In genomic region chr17:44587339-44587738, GRCh38 we compare ENCODE assay signal across 10 cellular contexts. TPM values are rescaled to one million over a fixed set of nuclear protein-coding genes. Genes with fewer than 3 reads are reported as not detected.
DNase-seq lines count a peak whose midpoint lies in the region; ATAC-seq, FAIRE-seq and TF ChIP-seq lines count a peak whose summit lies in the region.
"Had no signal": no experiment of that assay in that cellular context is flagged by ENCODE, and none has a peak within 500 bp of the region (broad histone marks: within the 10 kb centered on the region; RNA-seq: fewer than 3 reads in every experiment).

No MANE protein-coding gene starts in this region.

- H3K9me3 ChIP-seq in keratinocyte (ENCODE audit: control insufficient read depth, low read depth, low read length) = no peaks in the 10 kb centered on the region
- H3K9me3 ChIP-seq: BLaER1 had no signal

- H3K9ac ChIP-seq in keratinocyte (ENCODE audit: control insufficient read depth, extremely low read depth, insufficient read depth, low read length) = no peak overlapping the region
- H3K9ac ChIP-seq: BLaER1 had no signal

- peak overlapping the region; percentile 19 for H3K4me2 ChIP-seq in keratinocyte (ENCODE audit: control insufficient read depth, extremely low read depth, insufficient read depth, low read depth, low read length)
- H3K4me2 ChIP-seq: BLaER1 had no signal

- peak; percentile 99 for DNase-seq in A172 (ENCODE audit: low spot score)
- peak; percentile 98 for DNase-seq in HTR-8/SVneo (ENCODE audit: insufficient read length, low spot score)
- DNase-seq in brain microvascular endothelial cell = peak; percentile 96
- peak; percentile 23 for DNase-seq in keratinocyte (ENCODE audit: low read depth, low spot score)
- no peak for DNase-seq in frontal cortex (ENCODE audit: low spot score in 2 of 2)
- no peak for DNase-seq in NCI-H128 (lab: John Stamatoyannopoulos, UW; ENCODE audit: unreplicated experiment)
- DNase-seq in Ammon's horn (ENCODE audit: low spot score) = no peak

- peak overlapping the region; percentile 81 for H3K27ac ChIP-seq in brain microvascular endothelial cell
- H3K27ac ChIP-seq in keratinocyte (ENCODE audit: control insufficient read depth, insufficient read depth, low read length) = no peak overlapping the region
- H3K27ac ChIP-seq: BLaER1 had no signal

- no peaks in the 10 kb centered on the region for H3K79me2 ChIP-seq in keratinocyte (ENCODE audit: control insufficient read depth, insufficient read depth, low read length)

- TF ChIP-seq CTCF in brain microvascular endothelial cell (IDR thresholded peaks at IDR 0.05; ENCODE audit: low read depth, low read length, missing control alignments) = no peak
- TF ChIP-seq CTCF in keratinocyte (optimal IDR thresholded peaks at IDR 0.05 in 1 of 3, IDR thresholded peaks at IDR 0.05 in 1 of 3, conservative IDR thresholded peaks at IDR 0.05 in 1 of 3; ENCODE audit: extremely low read depth in 1 of 3, insufficient read depth in 2 of 3, low read length in 3 of 3) = no peak

- peak; percentile 99 for FAIRE-seq in HTR-8/SVneo (lab: Jason Lieb, UNC)
- FAIRE-seq in keratinocyte (lab: Jason Lieb, UNC) = peak; percentile 98
- FAIRE-seq in frontal cortex (lab: Jason Lieb, UNC) = no peak
- FAIRE-seq: GM19239 had no signal

- no peak for ATAC-seq in HG02623 (IDR thresholded peaks at IDR 0.05; ENCODE audit: unreplicated experiment)

- H3K4me3 ChIP-seq in brain microvascular endothelial cell (ENCODE audit: low read depth, low read length) = no peak overlapping the region
- no peak overlapping the region for H3K4me3 ChIP-seq in keratinocyte (ENCODE audit: control insufficient read depth in 2 of 3, extremely low read depth in 1 of 3, insufficient read depth in 2 of 3, low read depth in 1 of 3, low read length in 3 of 3)
- H3K4me3 ChIP-seq: BLaER1 had no signal

- no peak overlapping the region for H2AFZ ChIP-seq in keratinocyte (ENCODE audit: control insufficient read depth, low read length)

- H3K36me3 ChIP-seq in brain microvascular endothelial cell (replicated peaks) (no peaks in the 10 kb centered on the region), keratinocyte (ENCODE audit: control insufficient read depth in 2 of 2, extremely low read depth in 1 of 2, insufficient read depth in 2 of 2, low read length in 2 of 2) (no peaks in the 10 kb centered on the region)
- H3K36me3 ChIP-seq: BLaER1 had no signal

- no peaks in the 10 kb centered on the region for H3K9me1 ChIP-seq in keratinocyte (ENCODE audit: control insufficient read depth, extremely low read depth, insufficient read depth, low read length)

- no peaks in the 10 kb centered on the region for H4K20me1 ChIP-seq in keratinocyte (ENCODE audit: control insufficient read depth, extremely low read depth, insufficient read depth, low read length)
- H4K20me1 ChIP-seq: BLaER1 had no signal

- dilution Hi-C loops in keratinocyte (cut with MboI; ENCODE audit: extremely low pct_ligation_motif_present, low sequenced_read_pairs) = no loop called here

- peaks cover 15% of the 10 kb centered on the region for H3K4me1 ChIP-seq in keratinocyte (ENCODE audit: control insufficient read depth, extremely low read depth, insufficient read depth, low read length)

- H3K27me3 ChIP-seq in brain microvascular endothelial cell (replicated peaks) (no peaks in the 10 kb centered on the region), keratinocyte (ENCODE audit: control insufficient read depth, extremely low read depth, insufficient read depth, low read length) (no peaks in the 10 kb centered on the region)
- H3K27me3 ChIP-seq: BLaER1 had no signal

- in situ Hi-C loops in brain microvascular endothelial cell (cut with HindIII; ENCODE audit: low pct_ligation_motif_present, low sequenced_read_pairs) = no loop called here

RNA-seq across cellular contexts. Expression of gene FZD2, which starts 30.1 kb away (rescaled TPM):
- 18.2 and 24.4 TPM in 2 replicates for total RNA-seq in A172 (2014; rRNA removed; shearing (Covaris generic))
- polyA plus RNA-seq in keratinocyte = 2.6 to 4.6 TPM (median 2.7 TPM) in 3 replicates
- polyA plus RNA-seq in keratinocyte (2011; ENCODE audit: low read depth) = not detected
- polyA plus RNA-seq in keratinocyte (2011; cell fraction: cytosol; rRNA removed) = 0.98 and 2.2 TPM in 2 replicates
- polyA plus RNA-seq in keratinocyte (2011; cell fraction: nucleus; rRNA removed) = 3.9 and 6.6 TPM in 2 replicates
- 0.21 and 6.3 TPM in 2 replicates for polyA plus RNA-seq in keratinocyte (2012; ENCODE audit: low replicate concordance)
- polyA minus RNA-seq in keratinocyte = 3.0 to 13.8 TPM (median 3.9 TPM) in 3 replicates
- polyA minus RNA-seq in keratinocyte (2011; cell fraction: cytosol; rRNA and poly(A)+ RNA removed) = 6.9 TPM
- 8.8 and 9.9 TPM in 2 replicates for polyA minus RNA-seq in keratinocyte (2011; cell fraction: nucleus; rRNA and poly(A)+ RNA removed)
- 3.7 TPM for total RNA-seq in frontal cortex

Comparison
In these comparisons a context has a peak if more than half of its experiments do, and no peak if none do; other contexts are left out.
1. DNase-seq: peak in A172 (single experiment), HTR-8/SVneo (single experiment), brain microvascular endothelial cell (single experiment) and keratinocyte (single experiment); none in frontal cortex (0 of 2), NCI-H128 (single experiment) and Ammon's horn (single experiment).